ENCODE assay signal across 23 cellular contexts in the genomic region with DNA sequence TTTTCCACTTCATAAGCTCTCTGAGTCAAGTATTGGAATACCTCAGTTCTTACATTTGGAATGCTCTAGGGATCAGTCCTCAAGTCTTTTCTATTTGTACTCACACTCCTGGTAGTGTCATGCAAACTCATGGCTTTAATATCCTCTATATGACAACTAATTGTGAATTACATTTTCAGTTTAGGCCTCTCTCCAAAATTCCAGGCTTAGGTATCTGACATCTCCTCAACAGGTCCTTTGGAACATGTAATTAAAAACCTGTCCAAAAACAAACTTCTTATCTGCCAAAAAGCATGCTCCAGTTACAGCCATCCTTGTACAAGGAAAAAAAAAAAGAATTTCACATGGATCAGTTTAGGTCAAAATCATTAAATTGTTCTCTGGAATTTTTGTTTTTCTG.
"Had no signal": no experiment of that assay in that cellular context is flagged by ENCODE, and none has a peak within 500 bp of the region (broad histone marks: within the 10 kb centered on the region; RNA-seq: fewer than 3 reads in every experiment).

No MANE protein-coding gene starts in this region.

- H3K4me1 ChIP-seq: esophagus muscularis mucosa, foreskin keratinocyte, gastroesophageal sphincter, heart left ventricle had no signal

- DNase-seq: dermis blood vessel endothelial cell; dorsolateral prefrontal cortex; effector CD4-positive, alpha-beta T cell; effector memory CD4-positive, alpha-beta T cell; foreskin keratinocyte; heart left ventricle; hypothalamus; immature natural killer cell; islet precursor cell; kidney; kidney glomerular epithelial cell; left colon; left ventricle myocardium superior; mammary epithelial cell; mesendoderm; midbrain; naive thymus-derived CD4-positive, alpha-beta T cell had no signal

- H3K27me3 ChIP-seq: dorsolateral prefrontal cortex, esophagus muscularis mucosa, foreskin keratinocyte, gastroesophageal sphincter, heart left ventricle, hepatocyte had no signal

- H3K27ac ChIP-seq: coronary artery, dorsolateral prefrontal cortex, esophagus muscularis mucosa, foreskin keratinocyte, gastroesophageal sphincter, heart left ventricle, hepatocyte had no signal

- H3K36me3 ChIP-seq: esophagus muscularis mucosa, gastroesophageal sphincter, heart left ventricle had no signal

- H3K9me3 ChIP-seq: gastroesophageal sphincter had no signal

- ATAC-seq: foreskin keratinocyte; gastroesophageal sphincter; heart left ventricle; left colon; left lobe of liver; left ventricle myocardium superior; naive thymus-derived CD4-positive, alpha-beta T cell had no signal

- H3K4me3 ChIP-seq: coronary artery, dorsolateral prefrontal cortex, esophagus muscularis mucosa, gastroesophageal sphincter, heart left ventricle, hepatocyte, lung had no signal
